10 cellular contexts compared by ENCODE assay signal in genomic region chr1:8876099-8876496, GRCh38. TPM values are rescaled to one million over a fixed set of nuclear protein-coding genes. Genes with fewer than 3 reads are reported as not detected.
DNase-seq lines count a peak whose midpoint lies in the region; ATAC-seq, FAIRE-seq and TF ChIP-seq lines count a peak whose summit lies in the region.
"Had no signal": no experiment of that assay in that cellular context is flagged by ENCODE, and none has a peak within 500 bp of the region (broad histone marks: within the 10 kb centered on the region; RNA-seq: fewer than 3 reads in every experiment).

No MANE protein-coding gene starts in this region.

- peaks cover 71% of the 10 kb centered on the region for H4K20me1 ChIP-seq in DND-41 (ENCODE audit: insufficient read depth, low read length)
- peaks cover 11% of the 10 kb centered on the region; the same call in 1 of the 2 replicates for H4K20me1 ChIP-seq in OCI-LY1 (ENCODE audit: insufficient read depth, low read length)
- peaks cover 59% of the 10 kb centered on the region for H4K20me1 ChIP-seq in osteoblast (ENCODE audit: insufficient read depth, low read length)

- H3K9me2 ChIP-seq in OCI-LY1 (ENCODE audit: low read depth, low read length), result no peaks in the 10 kb centered on the region

- no peak for FAIRE-seq in HTR-8/SVneo (lab: Jason Lieb, UNC)
- FAIRE-seq: islet of Langerhans, TTC549 had no signal

- H3K4me2 ChIP-seq in DND-41 (ENCODE audit: insufficient read depth, low read length) (peak overlapping the region; percentile 69), OCI-LY1 (ENCODE audit: low read length) (peak overlapping the region; percentile 82), osteoblast (ENCODE audit: insufficient read depth, low read length) (peak overlapping the region; percentile 88)

- H3K4me1 ChIP-seq in DND-41 (ENCODE audit: insufficient read depth, low read length) (peaks cover 80% of the 10 kb centered on the region), OCI-LY1 (ENCODE audit: insufficient read depth, low read length, severe bottlenecking) (peaks cover 57% of the 10 kb centered on the region), osteoblast (ENCODE audit: insufficient read depth, low read length) (peaks cover 69% of the 10 kb centered on the region)

- no peak for ATAC-seq in DND-41 (ENCODE audit: insufficient read depth, low read depth)
- no peak for ATAC-seq in sciatic nerve

- intact Hi-C loops in dorsolateral prefrontal cortex (cut with DNase I) (loop anchor here (5.0 to 10.0 kb wide), 3 partner anchors 41 to 229 kb away; partner anchors contain the start of gene RERE (in 1 of the 2)), sciatic nerve (cut with DNase I) (no loop called here)

- TF ChIP-seq CTCF in DND-41 (IDR thresholded peaks at IDR 0.05; ENCODE audit: borderline replicate concordance, extremely low read depth, low read length, poor library complexity, severe bottlenecking) (no peak), OCI-LY1 (IDR thresholded peaks at IDR 0.05; ENCODE audit: low read length) (no peak), dorsolateral prefrontal cortex (IDR thresholded peaks at IDR 0.05 in 54 of 56, conservative IDR thresholded peaks at IDR 0.05 in 2 of 56; ENCODE audit: low read depth in 1 of 56, partially characterized antibody in 56 of 56) (no peak), osteoblast (IDR thresholded peaks at IDR 0.05; ENCODE audit: extremely low read depth, low read depth, low read length) (no peak)

- H3K27ac ChIP-seq in DND-41 (ENCODE audit: low read length), result peak overlapping the region; percentile 91; the same call in 1 of the 2 replicates
- peak overlapping the region; percentile 77 for H3K27ac ChIP-seq in OCI-LY1 (ENCODE audit: low read depth, low read length, poor library complexity, severe bottlenecking)
- H3K27ac ChIP-seq in dorsolateral prefrontal cortex, result peak overlapping the region in 53 of 59 donors; percentile 2 to 100 (median 80)
- H3K27ac ChIP-seq in osteoblast (ENCODE audit: low read depth, low read length), result peak overlapping the region; percentile 87

- H3K4me3 ChIP-seq in DND-41 (ENCODE audit: low read depth in 1 of 2, low read length in 2 of 2) (peak overlapping the region; percentile 74 to 78), OCI-LY1 (ENCODE audit: low read depth, low read length, poor library complexity, severe bottlenecking) (peak overlapping the region; percentile 93), dorsolateral prefrontal cortex (peak overlapping the region in 50 of 59 donors; percentile 1 to 100 (median 94)), osteoblast (ENCODE audit: insufficient read depth, low read length) (peak overlapping the region; percentile 95)

- DNase-seq in DND-41 (no peak), dorsolateral prefrontal cortex (no peak), osteoblast (ENCODE audit: insufficient read length, low spot score, missing footprints) (no peak), NCI-H1694 (lab: John Stamatoyannopoulos, UW) (no peak), H4 (ENCODE audit: low spot score) (no peak), sciatic nerve (ENCODE audit: low spot score) (no peak), HTR-8/SVneo (ENCODE audit: insufficient read length, low spot score) (no peak)

- H3K27me3 ChIP-seq in DND-41 (ENCODE audit: insufficient read depth, low read length, poor library complexity) (no peaks in the 10 kb centered on the region), OCI-LY1 (ENCODE audit: insufficient read depth, low read length) (no peaks in the 10 kb centered on the region), dorsolateral prefrontal cortex (no peaks in the 10 kb centered on the region), osteoblast (ENCODE audit: insufficient read depth, low read length) (no peaks in the 10 kb centered on the region)

- H2AFZ ChIP-seq in DND-41 (ENCODE audit: low read depth, low read length) (no peak overlapping the region), OCI-LY1 (ENCODE audit: low read length) (no peak overlapping the region), osteoblast (ENCODE audit: low read length) (no peak overlapping the region)

- peaks cover 6% of the 10 kb centered on the region for H3F3A ChIP-seq in OCI-LY1 (ENCODE audit: insufficient read depth, low read length)

- H3K79me2 ChIP-seq in DND-41 (ENCODE audit: insufficient read depth, low read length) (peaks cover 92% of the 10 kb centered on the region), OCI-LY1 (ENCODE audit: insufficient read depth, low read length) (peaks cover 52% of the 10 kb centered on the region), osteoblast (ENCODE audit: insufficient read depth, low read length) (peaks cover 61% of the 10 kb centered on the region)

- H3K9me3 ChIP-seq in DND-41 (ENCODE audit: insufficient read depth, low read length, severe bottlenecking) (no peaks in the 10 kb centered on the region), OCI-LY1 (ENCODE audit: low read length) (no peaks in the 10 kb centered on the region), osteoblast (ENCODE audit: low read depth, low read length) (no peaks in the 10 kb centered on the region)

- H3K36me3 ChIP-seq in DND-41 (ENCODE audit: insufficient read depth, low read length) (peaks cover 73% of the 10 kb centered on the region), OCI-LY1 (ENCODE audit: insufficient read depth, low read length) (peaks cover 77% of the 10 kb centered on the region), osteoblast (ENCODE audit: insufficient read depth, low read length) (peaks cover 56% of the 10 kb centered on the region)

- peak overlapping the region; percentile 97 for H3K9ac ChIP-seq in DND-41 (ENCODE audit: low read depth, low read length)
- H3K9ac ChIP-seq in OCI-LY1 (ENCODE audit: low read length), result peak overlapping the region; percentile 96; the same call in 1 of the 2 replicates

RNA-seq across cellular contexts. Expression of gene ENO1, which starts 2.4 kb away (rescaled TPM):
- total RNA-seq in dorsolateral prefrontal cortex, result 100 to 1,000 TPM; 469 to 938 (median 635) TPM
- 1,079 and 1,591 TPM in 2 replicates for total RNA-seq in osteoblast
- 2,952 and 3,019 TPM in 2 replicates for total RNA-seq in H4 (2014; rRNA removed; shearing (Covaris generic))
- 371 TPM for total RNA-seq in sciatic nerve

RNA-seq across cellular contexts. Expression of gene RERE, which starts 58.7 kb away (rescaled TPM):
- 100 to 1,000 TPM; 286 to 583 (median 367) TPM for total RNA-seq in dorsolateral prefrontal cortex
- total RNA-seq in osteoblast, result 53.0 and 55.0 TPM in 2 replicates
- 14.0 and 19.1 TPM in 2 replicates for total RNA-seq in H4 (2014; rRNA removed; shearing (Covaris generic))
- 134 TPM for total RNA-seq in sciatic nerve
